ENCODE assay signal across 8 cellular contexts in genomic region chr17:50055426-50056216, GRCh38. TPM values are rescaled to one million over a fixed set of nuclear protein-coding genes. Genes with fewer than 3 reads are reported as not detected.
DNase-seq lines count a peak whose midpoint lies in the region; ATAC-seq, FAIRE-seq and TF ChIP-seq lines count a peak whose summit lies in the region.

Gene ITGA3 (plus strand): TSS chr17:50056110. CDS start chr17:50056440, 330 bp downstream.

- no peaks in the 10 kb centered on the region for H3K36me3 ChIP-seq in neural cell (ENCODE audit: insufficient read depth, low read length)
- no peaks in the 10 kb centered on the region for H3K36me3 ChIP-seq in suprapubic skin

- H3K4me1 ChIP-seq in foreskin keratinocyte (peaks cover 28% of the 10 kb centered on the region), suprapubic skin (peaks cover 74% of the 10 kb centered on the region)

- FAIRE-seq in GM12891 (lab: Jason Lieb, UNC) = no peak

- WGBS in suprapubic skin = 1% methylated on average over 21 of the region's 65 CpGs

- peak within 1 kb of the TSS; percentile 85 for H3K9ac ChIP-seq in neural cell (ENCODE audit: low read length)

- peak within 1 kb of the TSS; percentile 92 for H3K4me2 ChIP-seq in neural cell (ENCODE audit: low read length)

- H4K20me1 ChIP-seq in neural cell (ENCODE audit: insufficient read depth) = no peaks in the 10 kb centered on the region

- TF ChIP-seq POLR2A in GM12891 (IDR thresholded peaks at IDR 0.05; ENCODE audit: low read depth, low read length) (no peak), suprapubic skin (IDR thresholded peaks at IDR 0.05) (no peak)

- ATAC-seq in foreskin keratinocyte = peak; percentile 33
- ATAC-seq in GM21526 (IDR thresholded peaks at IDR 0.05; ENCODE audit: low FRiP score, unreplicated experiment) = no peak

- H3K27me3 ChIP-seq in foreskin keratinocyte (no peaks in the 10 kb centered on the region), neural cell (ENCODE audit: insufficient read depth, low read depth, low read length) (no peaks in the 10 kb centered on the region), suprapubic skin (no peaks in the 10 kb centered on the region)

- peaks cover 4% of the 10 kb centered on the region for H3F3A ChIP-seq in neural cell (ENCODE audit: insufficient read depth, low read length, poor library complexity, severe bottlenecking)

- H3K4me3 ChIP-seq in neural cell (ENCODE audit: low read length) (peak within 1 kb of the TSS; percentile 95), suprapubic skin (peak within 1 kb of the TSS; percentile 76)

- TF ChIP-seq EP300 in neural cell (conservative IDR thresholded peaks at IDR 0.05; ENCODE audit: poor library complexity, severe bottlenecking) (no peak), suprapubic skin (IDR thresholded peaks at IDR 0.05) (no peak)

- H3K27ac ChIP-seq in foreskin keratinocyte = peak within 1 kb of the TSS; percentile 83
- peak within 1 kb of the TSS; percentile 78 for H3K27ac ChIP-seq in neural cell (ENCODE audit: low read length)
- peak within 1 kb of the TSS; percentile 86 for H3K27ac ChIP-seq in suprapubic skin

- no peak for TF ChIP-seq RAD21 in neural cell (conservative IDR thresholded peaks at IDR 0.05)

- H2AFZ ChIP-seq in neural cell (ENCODE audit: low read depth, low read length) = peak within 1 kb of the TSS; percentile 73

- TF ChIP-seq CTCF in foreskin keratinocyte (conservative IDR thresholded peaks at IDR 0.05) = no peak
- no peak for TF ChIP-seq CTCF in neural cell (IDR thresholded peaks at IDR 0.05; ENCODE audit: poor library complexity, severe bottlenecking)
- TF ChIP-seq CTCF in suprapubic skin (IDR thresholded peaks at IDR 0.05) = no peak

- H3K9me2 ChIP-seq in neural cell (ENCODE audit: insufficient read depth, low read length) = no peaks in the 10 kb centered on the region

- DNase-seq in GM12891 (ENCODE audit: insufficient read length, low spot score) (peak; percentile 57), HT-29 (ENCODE audit: low spot score) (peak; percentile 94), RPMI8226 (peak; percentile 88), foreskin keratinocyte (peak; percentile 89 to 96), suprapubic skin (ENCODE audit: low spot score in 2 of 2) (peak in 1 of 2 donors; percentile 88)
- DNase-seq in activated naive CD4-positive, alpha-beta T cell treated with Interleukin-2 at 50 U/mL for 16 hours = peak; percentile 70

- no peaks in the 10 kb centered on the region for H3K79me2 ChIP-seq in neural cell (replicated peaks; ENCODE audit: insufficient read depth, low read length)

- no peaks in the 10 kb centered on the region for H3K9me3 ChIP-seq in neural cell (ENCODE audit: low read length)
- H3K9me3 ChIP-seq in suprapubic skin = no peaks in the 10 kb centered on the region

TF ChIP-seq in GM12891, 5 proteins besides CTCF, POLR2A, EP300 and RAD21:
- no peak for TF ChIP-seq POLR2AphosphoS5 (IDR thresholded peaks at IDR 0.05; ENCODE audit: low read depth, low read length)
- no peak for TF ChIP-seq SPI1 (IDR thresholded peaks at IDR 0.05; ENCODE audit: low read depth, low read length)
- TF ChIP-seq TAF1 (IDR thresholded peaks at IDR 0.05; ENCODE audit: low read depth, low read length) = no peak
- TF ChIP-seq POU2F2 (IDR thresholded peaks at IDR 0.05; ENCODE audit: low read depth, low read length) = no peak

TF ChIP-seq in neural cell, 6 proteins besides CTCF, POLR2A, EP300 and RAD21:
- TF ChIP-seq SMC3 (conservative IDR thresholded peaks at IDR 0.05; ENCODE audit: poor library complexity) (no peak), TAF1 (IDR thresholded peaks at IDR 0.05; ENCODE audit: low read depth) (no peak), POLR2AphosphoS5 (IDR thresholded peaks at IDR 0.05) (peak; percentile 15)
- TF ChIP-seq, protein P1, sequence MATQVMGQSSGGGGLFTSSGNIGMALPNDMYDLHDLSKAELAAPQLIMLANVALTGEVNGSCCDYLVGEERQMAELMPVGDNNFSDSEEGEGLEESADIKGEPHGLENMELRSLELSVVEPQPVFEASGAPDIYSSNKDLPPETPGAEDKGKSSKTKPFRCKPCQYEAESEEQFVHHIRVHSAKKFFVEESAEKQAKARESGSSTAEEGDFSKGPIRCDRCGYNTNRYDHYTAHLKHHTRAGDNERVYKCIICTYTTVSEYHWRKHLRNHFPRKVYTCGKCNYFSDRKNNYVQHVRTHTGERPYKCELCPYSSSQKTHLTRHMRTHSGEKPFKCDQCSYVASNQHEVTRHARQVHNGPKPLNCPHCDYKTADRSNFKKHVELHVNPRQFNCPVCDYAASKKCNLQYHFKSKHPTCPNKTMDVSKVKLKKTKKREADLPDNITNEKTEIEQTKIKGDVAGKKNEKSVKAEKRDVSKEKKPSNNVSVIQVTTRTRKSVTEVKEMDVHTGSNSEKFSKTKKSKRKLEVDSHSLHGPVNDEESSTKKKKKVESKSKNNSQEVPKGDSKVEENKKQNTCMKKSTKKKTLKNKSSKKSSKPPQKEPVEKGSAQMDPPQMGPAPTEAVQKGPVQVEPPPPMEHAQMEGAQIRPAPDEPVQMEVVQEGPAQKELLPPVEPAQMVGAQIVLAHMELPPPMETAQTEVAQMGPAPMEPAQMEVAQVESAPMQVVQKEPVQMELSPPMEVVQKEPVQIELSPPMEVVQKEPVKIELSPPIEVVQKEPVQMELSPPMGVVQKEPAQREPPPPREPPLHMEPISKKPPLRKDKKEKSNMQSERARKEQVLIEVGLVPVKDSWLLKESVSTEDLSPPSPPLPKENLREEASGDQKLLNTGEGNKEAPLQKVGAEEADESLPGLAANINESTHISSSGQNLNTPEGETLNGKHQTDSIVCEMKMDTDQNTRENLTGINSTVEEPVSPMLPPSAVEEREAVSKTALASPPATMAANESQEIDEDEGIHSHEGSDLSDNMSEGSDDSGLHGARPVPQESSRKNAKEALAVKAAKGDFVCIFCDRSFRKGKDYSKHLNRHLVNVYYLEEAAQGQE (IDR thresholded peaks at IDR 0.05; ENCODE audit: borderline replicate concordance) = no peak

RNA-seq across cellular contexts. Expression of gene ITGA3, which starts in this region (rescaled TPM):
- 1.1 TPM for polyA plus RNA-seq in GM12891 (2012; ENCODE audit: low read depth, missing spikeins)
- 218 and 237 TPM in 2 replicates for total RNA-seq in HT-29 (2014; rRNA removed; shearing (Covaris generic))
- total RNA-seq in foreskin keratinocyte (1,046 and 1,112 TPM in 2 replicates), suprapubic skin (100 to 1,000 TPM in 3 of 4 donors, 10 to 100 TPM in 1; 85.9 to 229 (median 198) TPM)
- polyA plus RNA-seq in foreskin keratinocyte (633 and 656 TPM in 2 replicates), neural cell (33.0 and 37.2 TPM in 2 replicates)
- 38.1 and 53.8 TPM in 2 replicates for polyA minus RNA-seq in neural cell

Comparison
In these comparisons a context has a peak if more than half of its experiments do, and no peak if none do; other contexts are left out.
1. RNA of gene ITGA3 (polyA plus RNA-seq): 633 to 656 TPM in foreskin keratinocyte; 33.0 to 37.2 TPM in neural cell; every median in the first group is over 10 times any median in the second.
2. Peak in every context shown above with its lines, with median percentiles within 50 percentile points of each other: H3K27ac ChIP-seq.